In genomic region chr11:71927813-71928738, GRCh38 we compare ENCODE assay signal across 8 cellular contexts. TPM values are rescaled to one million over a fixed set of nuclear protein-coding genes. Genes with fewer than 3 reads are reported as not detected.
DNase-seq lines count a peak whose midpoint lies in the region; ATAC-seq and TF ChIP-seq lines count a peak whose summit lies in the region.

XNDC1N (minus strand) TSS chr11:71928594; CDS start chr11:71923353, 5,241 bp downstream.

- H3K9me3 Mint-ChIP-seq in activated CD8-positive, alpha-beta T cell treated with anti-CD3 and anti-CD28 coated beads for 36 hours: no peaks in the 10 kb centered on the region
- H3K9me3 Mint-ChIP-seq in endodermal cell: no peaks in the 10 kb centered on the region

- peaks cover 39% of the 10 kb centered on the region for H3K4me1 Mint-ChIP-seq in activated CD8-positive, alpha-beta T cell treated with anti-CD3 and anti-CD28 coated beads for 36 hours (ENCODE audit: low read depth)
- peaks cover 15% of the 10 kb centered on the region for H3K4me1 Mint-ChIP-seq in endodermal cell

- H3K36me3 Mint-ChIP-seq in activated CD8-positive, alpha-beta T cell treated with anti-CD3 and anti-CD28 coated beads for 36 hours (ENCODE audit: low read depth): peaks cover 16% of the 10 kb centered on the region
- peaks cover 15% of the 10 kb centered on the region for H3K36me3 Mint-ChIP-seq in endodermal cell (ENCODE audit: low read depth)

- peak within 1 kb of the TSS; percentile 93 for H3K9ac ChIP-seq in endodermal cell (ENCODE audit: extremely low read depth, low read length, poor library complexity, severe bottlenecking)

- H3K4me3 ChIP-seq in endodermal cell (ENCODE audit: low read length): peak within 1 kb of the TSS; percentile 100
- H3K4me3 ChIP-seq in mucosa of descending colon: peak within 1 kb of the TSS; percentile 93

- H3K36me3 ChIP-seq in endodermal cell (ENCODE audit: control insufficient read depth, insufficient read depth, low read length) (peaks cover 6% of the 10 kb centered on the region), mucosa of descending colon (ENCODE audit: low read depth) (no peaks in the 10 kb centered on the region)

- peak within 1 kb of the TSS; percentile 99 for H3K27ac Mint-ChIP-seq in activated CD8-positive, alpha-beta T cell treated with anti-CD3 and anti-CD28 coated beads for 36 hours
- H3K27ac Mint-ChIP-seq in endodermal cell: peak within 1 kb of the TSS; percentile 100

- CTCF ChIA-PET in activated CD8-positive, alpha-beta T cell treated with anti-CD3 and anti-CD28 coated beads for 36 hours (lab: Charles Lee): interaction anchor here (0.9 to 2.2 kb wide), 8 partner anchors 16 to 503 kb away, joined by 3 to 7 read pairs (median 4); no protein-coding TSS in a partner anchor

- ATAC-seq in GM19455 (IDR thresholded peaks at IDR 0.05; ENCODE audit: unreplicated experiment) (peak; percentile 75), HG03571 (IDR thresholded peaks at IDR 0.05; ENCODE audit: unreplicated experiment) (peak; percentile 55), mucosa of descending colon (peak; percentile 94)
- ATAC-seq in activated CD8-positive, alpha-beta T cell treated with anti-CD3 and anti-CD28 coated beads for 36 hours: peak; percentile 83

- H3K27me3 Mint-ChIP-seq in activated CD8-positive, alpha-beta T cell treated with anti-CD3 and anti-CD28 coated beads for 36 hours: no peaks in the 10 kb centered on the region
- no peaks in the 10 kb centered on the region for H3K27me3 Mint-ChIP-seq in endodermal cell (ENCODE audit: insufficient read depth)

- DNase-seq in COLO829 (ENCODE audit: low spot score): peak; percentile 90
- DNase-seq in NCI-H748 (lab: John Stamatoyannopoulos, UW; ENCODE audit: unreplicated experiment): peak; percentile 94
- DNase-seq in activated CD8-positive, alpha-beta T cell treated with anti-CD3 and anti-CD28 coated beads for 36 hours: peak; percentile 86
- peak; percentile 89 for DNase-seq in endodermal cell
- DNase-seq in mucosa of descending colon: peak; percentile 67 to 87 (median 68)
- peak; percentile 42 for DNase-seq in stimulated activated CD8-positive, alpha-beta memory T cell treated with anti-CD3 and anti-CD28 coated beads, Interleukin-7, amount 100 ng/mL, for 24 hours (ENCODE audit: low read depth)

- no peaks in the 10 kb centered on the region for H3K4me1 ChIP-seq in endodermal cell (ENCODE audit: control insufficient read depth, insufficient read depth, low read length)
- peaks cover 13% of the 10 kb centered on the region for H3K4me1 ChIP-seq in mucosa of descending colon (ENCODE audit: low read depth)

- intact Hi-C loops in activated CD8-positive, alpha-beta T cell treated with anti-CD3 and anti-CD28 coated beads for 36 hours (cut with micrococcal nuclease): no loop called here
- intact Hi-C loops in mucosa of descending colon (cut with DNase I, micrococcal nuclease): no loop called here

- peak within 1 kb of the TSS; percentile 90 for H3K27ac ChIP-seq in endodermal cell (ENCODE audit: low read depth, low read length)

- peak within 1 kb of the TSS; percentile 95 for H3K4me3 Mint-ChIP-seq in activated CD8-positive, alpha-beta T cell treated with anti-CD3 and anti-CD28 coated beads for 36 hours
- H3K4me3 Mint-ChIP-seq in endodermal cell: peak within 1 kb of the TSS; percentile 99

- H3K9me3 ChIP-seq in endodermal cell (ENCODE audit: control insufficient read depth, low read length) (no peaks in the 10 kb centered on the region), mucosa of descending colon (no peaks in the 10 kb centered on the region)

- WGBS in endodermal cell (ENCODE audit: insufficient coverage in 1 of 2, insufficient read length in 1 of 2), 2 experiments: 1% methylated on average over 21 to 41 of the region's 41 CpGs

- H3K27me3 ChIP-seq in endodermal cell (ENCODE audit: control insufficient read depth, insufficient read depth, low read length, poor library complexity, severe bottlenecking): no peaks in the 10 kb centered on the region

- TF ChIP-seq CTCF in activated CD8-positive, alpha-beta T cell treated with anti-CD3 and anti-CD28 coated beads for 36 hours (IDR thresholded peaks at IDR 0.05): no peak
- no peak for TF ChIP-seq CTCF in endodermal cell (conservative IDR thresholded peaks at IDR 0.05)
- TF ChIP-seq CTCF in mucosa of descending colon (IDR thresholded peaks at IDR 0.05): no peak

- POLR2A ChIA-PET in activated CD8-positive, alpha-beta T cell treated with anti-CD3 and anti-CD28 coated beads for 36 hours (lab: Charles Lee): interaction anchor here (0.9 to 2.5 kb wide), 20 partner anchors 8 to 1724 kb away, joined by 3 to 16 read pairs (median 4); partner anchors contain the start of genes ANAPC15 and TOMT

RNA-seq across cellular contexts. Expression of gene XNDC1N, which starts in this region (rescaled TPM):
- 10 to 100 TPM; 15.8 to 16.0 TPM for total RNA-seq in activated CD8-positive, alpha-beta T cell treated with anti-CD3 and anti-CD28 coated beads for 36 hours
- total RNA-seq in endodermal cell (10 to 100 TPM; 11.4 to 15.2 TPM), mucosa of descending colon (10 to 100 TPM; 11.7 to 18.0 (median 12.7) TPM)
- 7.3 TPM for polyA plus RNA-seq in endodermal cell (2013, experiment 1 of 2)
- polyA plus RNA-seq in endodermal cell (2013, experiment 2 of 2): 7.4 TPM

Comparison
In these comparisons a context has a peak if more than half of its experiments do, and no peak if none do; other contexts are left out.
1. Peak in every context shown above with its lines: DNase-seq, ATAC-seq, H3K4me3 ChIP-seq and H3K27ac ChIP-seq.
2. DNase-seq: peak in every context shown above with its lines; median percentile 94 in NCI-H748; 90 in COLO829; 89 in endodermal cell; 86 in activated CD8-positive, alpha-beta T cell treated with anti-CD3 and anti-CD28 coated beads for 36 hours; 68 in mucosa of descending colon; 42 in stimulated activated CD8-positive, alpha-beta memory T cell treated with anti-CD3 and anti-CD28 coated beads, Interleukin-7, amount 100 ng/mL, for 24 hours.